25 cellular contexts compared by ENCODE assay signal in the genomic region with DNA sequence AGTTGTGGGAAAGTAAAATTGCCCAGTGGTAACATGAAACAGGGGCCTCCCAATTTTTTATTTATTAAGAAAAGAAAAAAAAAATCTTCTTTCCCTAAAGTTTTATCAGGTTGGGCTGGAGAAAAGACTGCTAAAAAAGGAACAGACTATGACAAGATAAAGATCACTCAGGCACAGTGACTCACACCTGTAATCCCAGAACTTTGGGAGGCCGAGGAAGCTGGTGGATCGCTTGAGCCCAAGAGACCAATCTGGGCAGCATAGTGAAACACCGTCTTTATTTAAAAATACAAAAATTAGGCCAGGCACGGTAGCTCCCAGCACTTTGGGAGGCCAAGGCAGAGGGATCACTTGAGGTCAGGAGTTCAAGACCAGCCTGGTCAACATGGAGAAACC.
DNase-seq lines count a peak whose midpoint lies in the region; ATAC-seq and TF ChIP-seq lines count a peak whose summit lies in the region.
"Had no signal": no experiment of that assay in that cellular context is flagged by ENCODE, and none has a peak within 500 bp of the region (broad histone marks: within the 10 kb centered on the region; RNA-seq: fewer than 3 reads in every experiment).

No MANE protein-coding gene starts in this region.

- no peaks in the 10 kb centered on the region for H3K4me1 Mint-ChIP-seq in activated T-helper 17 cell treated with anti-CD3 and anti-CD28 coated beads, Interleukin-2, amount 50 U/mL, for 72 hours
- H3K4me1 Mint-ChIP-seq: CD4-positive, alpha-beta memory T cell; IgD-negative memory B cell had no signal

- H3K27me3 Mint-ChIP-seq in activated T-helper 17 cell treated with anti-CD3 and anti-CD28 coated beads, Interleukin-2, amount 50 U/mL, for 72 hours, result no peaks in the 10 kb centered on the region
- H3K27me3 Mint-ChIP-seq: CD4-positive, alpha-beta memory T cell had no signal

- H3K4me1 ChIP-seq in osteoblast (ENCODE audit: insufficient read depth, low read length), result peaks cover 8% of the 10 kb centered on the region

- TF ChIP-seq CTCF in osteoblast (IDR thresholded peaks at IDR 0.05; ENCODE audit: extremely low read depth, low read depth, low read length), result no peak

- no peak overlapping the region for H3K4me3 Mint-ChIP-seq in activated T-helper 17 cell treated with anti-CD3 and anti-CD28 coated beads, Interleukin-2, amount 50 U/mL, for 72 hours
- H3K4me3 Mint-ChIP-seq: CD4-positive, alpha-beta memory T cell; IgD-negative memory B cell had no signal

- H4K20me1 ChIP-seq in osteoblast (ENCODE audit: insufficient read depth, low read length), result no peaks in the 10 kb centered on the region

- H3K9me3 Mint-ChIP-seq in activated T-helper 17 cell treated with anti-CD3 and anti-CD28 coated beads, Interleukin-2, amount 50 U/mL, for 72 hours, result no peaks in the 10 kb centered on the region
- H3K9me3 Mint-ChIP-seq in activated naive CD4-positive, alpha-beta T cell treated with anti-CD3 and anti-CD28 coated beads, Interleukin-2, amount 50 U/mL, for 72 hours, result peaks cover 0 to 3% of the 10 kb centered on the region in 2 donors

- H3K4me2 ChIP-seq in osteoblast (ENCODE audit: insufficient read depth, low read length), result peak overlapping the region; percentile 24
- H3K4me2 ChIP-seq: KMS-11 had no signal

- no peaks in the 10 kb centered on the region for H3K36me3 ChIP-seq in osteoblast (ENCODE audit: insufficient read depth, low read length)
- H3K36me3 ChIP-seq: SJSA1 had no signal

- no peaks in the 10 kb centered on the region for H3K79me2 ChIP-seq in osteoblast (ENCODE audit: insufficient read depth, low read length)

- H2AFZ ChIP-seq in osteoblast (ENCODE audit: low read length), result no peak overlapping the region

- H3K36me3 Mint-ChIP-seq in activated T-helper 17 cell treated with anti-CD3 and anti-CD28 coated beads, Interleukin-2, amount 50 U/mL, for 72 hours (ENCODE audit: low read depth), result no peaks in the 10 kb centered on the region
- no peaks in the 10 kb centered on the region for H3K36me3 Mint-ChIP-seq in activated naive CD4-positive, alpha-beta T cell treated with anti-CD3 and anti-CD28 coated beads, Interleukin-2, amount 50 U/mL, for 72 hours
- H3K36me3 Mint-ChIP-seq: CD4-positive, alpha-beta memory T cell; IgD-negative memory B cell had no signal

- ATAC-seq in SK-N-SH treated with all-trans-retinoic acid at 6 μM for 48 hours (peak; percentile 62), GM21515 (IDR thresholded peaks at IDR 0.05; ENCODE audit: unreplicated experiment) (no peak)
- ATAC-seq in activated T-helper 17 cell treated with anti-CD3 and anti-CD28 coated beads, Interleukin-2, amount 50 U/mL, for 72 hours (replicated peaks), result no peak
- no peak for ATAC-seq in activated naive CD4-positive, alpha-beta T cell treated with anti-CD3 and anti-CD28 coated beads, Interleukin-2, amount 50 U/mL, for 72 hours

- H3K27ac Mint-ChIP-seq in activated T-helper 17 cell treated with anti-CD3 and anti-CD28 coated beads, Interleukin-2, amount 50 U/mL, for 72 hours, result no peak overlapping the region
- H3K27ac Mint-ChIP-seq in activated naive CD4-positive, alpha-beta T cell treated with anti-CD3 and anti-CD28 coated beads, Interleukin-2, amount 50 U/mL, for 72 hours, result no peak overlapping the region
- H3K27ac Mint-ChIP-seq: CD4-positive, alpha-beta memory T cell; IgD-negative memory B cell had no signal

- peak overlapping the region; percentile 62 for H3K27ac ChIP-seq in epithelial cell of prostate
- H3K27ac ChIP-seq in osteoblast (ENCODE audit: low read depth, low read length), result no peak overlapping the region
- H3K27ac ChIP-seq: HL-60, KMS-11, PC-9 had no signal

- DNase-seq in ELF-1 (ENCODE audit: low read depth, low spot score) (peak; percentile 14), epithelial cell of prostate (ENCODE audit: low read depth, low spot score) (no peak), osteoblast (ENCODE audit: insufficient read length, low spot score, missing footprints) (no peak), NCI-H2029 treated with DMSO at 0.1 percent for 48 hours (lab: John Stamatoyannopoulos, UW) (no peak)
- DNase-seq in activated naive CD4-positive, alpha-beta T cell treated with anti-CD3 and anti-CD28 coated beads, Interleukin-2, amount 50 U/mL, for 72 hours (ENCODE audit: low spot score in 2 of 2), result no peak
- DNase-seq: C1 segment of cervical spinal cord; CD4-positive, alpha-beta memory T cell; COR-L47; DMS79 treated with DMSO at 0.1 percent for 48 hours; NCI-H1092; NCI-H1436; NCI-H187 treated with DMSO at 0.1 percent for 48 hours; NCI-H2107; NCI-H524 treated with DMSO at 0.1 percent for 48 hours; NCI-H82; NK-92 treated with Interleukin-12 subunit alpha and Interleukin-12 subunit beta, amount 100 ng/mL, for 24 hours; Right ventricle myocardium superior had no signal

- H3K27me3 ChIP-seq in osteoblast (ENCODE audit: insufficient read depth, low read length), result no peaks in the 10 kb centered on the region
- H3K27me3 ChIP-seq: SJSA1 had no signal

- H3K9me3 ChIP-seq in osteoblast (ENCODE audit: low read depth, low read length), result no peaks in the 10 kb centered on the region
- H3K9me3 ChIP-seq: SJSA1 had no signal

- no peak overlapping the region for H3K4me3 ChIP-seq in osteoblast (ENCODE audit: insufficient read depth, low read length)
- H3K4me3 ChIP-seq: PC-9, SJSA1 had no signal

TF ChIP-seq in SK-N-SH treated with all-trans-retinoic acid at 6 μM for 48 hours, 23 proteins besides CTCF, POLR2A, EP300 and RAD21:
- TF ChIP-seq ZNF8 (CRISPR knock-in tag; IDR thresholded peaks at IDR 0.05) (no peak), TOX (CRISPR knock-in tag; IDR thresholded peaks at IDR 0.05; ENCODE audit: borderline replicate concordance) (no peak), ZC3H10 (CRISPR knock-in tag; IDR thresholded peaks at IDR 0.05) (no peak), TCF4 (CRISPR knock-in tag; IDR thresholded peaks at IDR 0.05; ENCODE audit: borderline replicate concordance) (no peak), PPARA (CRISPR knock-in tag; IDR thresholded peaks at IDR 0.05; ENCODE audit: borderline replicate concordance) (no peak), ZNF70 (CRISPR knock-in tag; IDR thresholded peaks at IDR 0.05) (no peak), ESRRG (CRISPR knock-in tag; IDR thresholded peaks at IDR 0.05) (no peak), ZFP30 (CRISPR knock-in tag; IDR thresholded peaks at IDR 0.05) (no peak), CSDC2 (CRISPR knock-in tag; IDR thresholded peaks at IDR 0.05) (no peak), ZFP3 (CRISPR knock-in tag; IDR thresholded peaks at IDR 0.05) (no peak), GLIS3 (CRISPR knock-in tag; IDR thresholded peaks at IDR 0.05) (no peak)
- TF ChIP-seq, protein P1, sequence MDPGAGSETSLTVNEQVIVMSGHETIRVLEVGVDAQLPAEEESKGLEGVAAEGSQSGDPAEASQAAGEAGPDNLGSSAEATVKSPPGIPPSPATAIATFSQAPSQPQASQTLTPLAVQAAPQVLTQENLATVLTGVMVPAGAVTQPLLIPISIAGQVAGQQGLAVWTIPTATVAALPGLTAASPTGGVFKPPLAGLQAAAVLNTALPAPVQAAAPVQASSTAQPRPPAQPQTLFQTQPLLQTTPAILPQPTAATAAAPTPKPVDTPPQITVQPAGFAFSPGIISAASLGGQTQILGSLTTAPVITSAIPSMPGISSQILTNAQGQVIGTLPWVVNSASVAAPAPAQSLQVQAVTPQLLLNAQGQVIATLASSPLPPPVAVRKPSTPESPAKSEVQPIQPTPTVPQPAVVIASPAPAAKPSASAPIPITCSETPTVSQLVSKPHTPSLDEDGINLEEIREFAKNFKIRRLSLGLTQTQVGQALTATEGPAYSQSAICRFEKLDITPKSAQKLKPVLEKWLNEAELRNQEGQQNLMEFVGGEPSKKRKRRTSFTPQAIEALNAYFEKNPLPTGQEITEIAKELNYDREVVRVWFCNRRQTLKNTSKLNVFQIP (CRISPR knock-in tag; IDR thresholded peaks at IDR 0.05; ENCODE audit: borderline replicate concordance, low read depth), result no peak
- TF ChIP-seq, protein P2, sequence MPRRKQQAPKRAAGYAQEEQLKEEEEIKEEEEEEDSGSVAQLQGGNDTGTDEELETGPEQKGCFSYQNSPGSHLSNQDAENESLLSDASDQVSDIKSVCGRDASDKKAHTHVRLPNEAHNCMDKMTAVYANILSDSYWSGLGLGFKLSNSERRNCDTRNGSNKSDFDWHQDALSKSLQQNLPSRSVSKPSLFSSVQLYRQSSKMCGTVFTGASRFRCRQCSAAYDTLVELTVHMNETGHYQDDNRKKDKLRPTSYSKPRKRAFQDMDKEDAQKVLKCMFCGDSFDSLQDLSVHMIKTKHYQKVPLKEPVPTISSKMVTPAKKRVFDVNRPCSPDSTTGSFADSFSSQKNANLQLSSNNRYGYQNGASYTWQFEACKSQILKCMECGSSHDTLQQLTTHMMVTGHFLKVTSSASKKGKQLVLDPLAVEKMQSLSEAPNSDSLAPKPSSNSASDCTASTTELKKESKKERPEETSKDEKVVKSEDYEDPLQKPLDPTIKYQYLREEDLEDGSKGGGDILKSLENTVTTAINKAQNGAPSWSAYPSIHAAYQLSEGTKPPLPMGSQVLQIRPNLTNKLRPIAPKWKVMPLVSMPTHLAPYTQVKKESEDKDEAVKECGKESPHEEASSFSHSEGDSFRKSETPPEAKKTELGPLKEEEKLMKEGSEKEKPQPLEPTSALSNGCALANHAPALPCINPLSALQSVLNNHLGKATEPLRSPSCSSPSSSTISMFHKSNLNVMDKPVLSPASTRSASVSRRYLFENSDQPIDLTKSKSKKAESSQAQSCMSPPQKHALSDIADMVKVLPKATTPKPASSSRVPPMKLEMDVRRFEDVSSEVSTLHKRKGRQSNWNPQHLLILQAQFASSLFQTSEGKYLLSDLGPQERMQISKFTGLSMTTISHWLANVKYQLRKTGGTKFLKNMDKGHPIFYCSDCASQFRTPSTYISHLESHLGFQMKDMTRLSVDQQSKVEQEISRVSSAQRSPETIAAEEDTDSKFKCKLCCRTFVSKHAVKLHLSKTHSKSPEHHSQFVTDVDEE (CRISPR knock-in tag; IDR thresholded peaks at IDR 0.05), result no peak
